ENCODE assay signal across 1 cellular context in genomic region chr20:59566631-59567524, GRCh38.
TF ChIP-seq lines count a peak whose summit lies in the region.

No MANE protein-coding gene starts in this region.

TF ChIP-seq in HepG2, 621 proteins besides CTCF, POLR2A, EP300 and RAD21 (continued from another document):
- TF ChIP-seq, protein P1, sequence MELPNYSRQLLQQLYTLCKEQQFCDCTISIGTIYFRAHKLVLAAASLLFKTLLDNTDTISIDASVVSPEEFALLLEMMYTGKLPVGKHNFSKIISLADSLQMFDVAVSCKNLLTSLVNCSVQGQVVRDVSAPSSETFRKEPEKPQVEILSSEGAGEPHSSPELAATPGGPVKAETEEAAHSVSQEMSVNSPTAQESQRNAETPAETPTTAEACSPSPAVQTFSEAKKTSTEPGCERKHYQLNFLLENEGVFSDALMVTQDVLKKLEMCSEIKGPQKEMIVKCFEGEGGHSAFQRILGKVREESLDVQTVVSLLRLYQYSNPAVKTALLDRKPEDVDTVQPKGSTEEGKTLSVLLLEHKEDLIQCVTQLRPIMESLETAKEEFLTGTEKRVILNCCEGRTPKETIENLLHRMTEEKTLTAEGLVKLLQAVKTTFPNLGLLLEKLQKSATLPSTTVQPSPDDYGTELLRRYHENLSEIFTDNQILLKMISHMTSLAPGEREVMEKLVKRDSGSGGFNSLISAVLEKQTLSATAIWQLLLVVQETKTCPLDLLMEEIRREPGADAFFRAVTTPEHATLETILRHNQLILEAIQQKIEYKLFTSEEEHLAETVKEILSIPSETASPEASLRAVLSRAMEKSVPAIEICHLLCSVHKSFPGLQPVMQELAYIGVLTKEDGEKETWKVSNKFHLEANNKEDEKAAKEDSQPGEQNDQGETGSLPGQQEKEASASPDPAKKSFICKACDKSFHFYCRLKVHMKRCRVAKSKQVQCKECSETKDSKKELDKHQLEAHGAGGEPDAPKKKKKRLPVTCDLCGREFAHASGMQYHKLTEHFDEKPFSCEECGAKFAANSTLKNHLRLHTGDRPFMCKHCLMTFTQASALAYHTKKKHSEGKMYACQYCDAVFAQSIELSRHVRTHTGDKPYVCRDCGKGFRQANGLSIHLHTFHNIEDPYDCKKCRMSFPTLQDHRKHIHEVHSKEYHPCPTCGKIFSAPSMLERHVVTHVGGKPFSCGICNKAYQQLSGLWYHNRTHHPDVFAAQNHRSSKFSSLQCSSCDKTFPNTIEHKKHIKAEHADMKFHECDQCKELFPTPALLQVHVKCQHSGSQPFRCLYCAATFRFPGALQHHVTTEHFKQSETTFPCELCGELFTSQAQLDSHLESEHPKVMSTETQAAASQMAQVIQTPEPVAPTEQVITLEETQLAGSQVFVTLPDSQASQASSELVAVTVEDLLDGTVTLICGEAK (IDR thresholded peaks at IDR 0.05), result no peak
- TF ChIP-seq, protein P1 (CRISPR knock-in tag; IDR thresholded peaks at IDR 0.05), result peak; percentile 79; the same call in 1 of the 2 replicates
- TF ChIP-seq ETS1 (CRISPR knock-in tag; IDR thresholded peaks at IDR 0.05), result no peak
